Comparison of ENCODE assay signal across 1 cellular context in genomic region chr2:608711-609110, GRCh38.
TF ChIP-seq lines count a peak whose summit lies in the region.

No MANE protein-coding gene starts in this region.

TF ChIP-seq in SK-N-SH treated with all-trans-retinoic acid at 6 μM for 48 hours, 23 proteins besides CTCF, POLR2A, EP300 and RAD21 (continued from another document):
- TF ChIP-seq TSHZ2 (CRISPR knock-in tag; IDR thresholded peaks at IDR 0.05) (no peak), TOX (CRISPR knock-in tag; IDR thresholded peaks at IDR 0.05; ENCODE audit: borderline replicate concordance) (no peak), ZC3H10 (CRISPR knock-in tag; IDR thresholded peaks at IDR 0.05) (no peak), CREB5 (CRISPR knock-in tag; IDR thresholded peaks at IDR 0.05; ENCODE audit: low read depth) (no peak), ARNTL (CRISPR knock-in tag; IDR thresholded peaks at IDR 0.05; ENCODE audit: borderline replicate concordance, low read depth) (no peak), CSDC2 (CRISPR knock-in tag; IDR thresholded peaks at IDR 0.05) (no peak), ZFP3 (CRISPR knock-in tag; IDR thresholded peaks at IDR 0.05) (no peak), SNAI2 (CRISPR knock-in tag; IDR thresholded peaks at IDR 0.05) (no peak)
